Comparison of ENCODE assay signal across 1 cellular context in genomic region chr20:35636095-35636494, GRCh38.
TF ChIP-seq lines count a peak whose summit lies in the region.

No MANE protein-coding gene starts in this region.

TF ChIP-seq in GM23338, 12 proteins besides CTCF, POLR2A, EP300 and RAD21 (continued from another document):
- TF ChIP-seq ETS1 (IDR thresholded peaks at IDR 0.05) (no peak), REST (IDR thresholded peaks at IDR 0.05; ENCODE audit: unreplicated experiment) (no peak), ZNF331 (CRISPR knock-in tag; IDR thresholded peaks at IDR 0.05; ENCODE audit: low read depth) (no peak), ZNF462 (CRISPR knock-in tag; IDR thresholded peaks at IDR 0.05) (no peak)
